6 cellular contexts compared by ENCODE assay signal in the genomic region with DNA sequence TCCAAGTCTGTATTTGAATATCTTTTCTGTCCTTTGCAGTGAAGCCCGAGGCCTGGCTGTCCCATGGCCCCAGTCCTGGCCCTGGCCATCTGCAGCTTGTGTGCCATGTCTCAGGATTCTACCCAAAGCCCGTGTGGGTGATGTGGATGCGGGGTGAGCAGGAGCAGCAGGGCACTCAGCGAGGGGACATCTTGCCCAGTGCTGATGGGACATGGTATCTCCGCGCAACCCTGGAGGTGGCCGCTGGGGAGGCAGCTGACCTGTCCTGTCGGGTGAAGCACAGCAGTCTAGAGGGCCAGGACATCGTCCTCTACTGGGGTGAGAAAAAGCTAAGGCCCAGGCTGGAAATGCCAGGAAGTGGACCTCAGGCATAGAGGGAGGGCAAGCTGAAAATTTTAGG. TPM values are rescaled to one million over a fixed set of nuclear protein-coding genes. Genes with fewer than 3 reads are reported as not detected.
"Had no signal": no experiment of that assay in that cellular context is flagged by ENCODE, and none has a peak within 500 bp of the region (broad histone marks: within the 10 kb centered on the region; RNA-seq: fewer than 3 reads in every experiment).

No MANE protein-coding gene starts in this region.

RNA-seq across cellular contexts. Expression of gene CD1A, which starts 2.5 kb away (rescaled TPM):
- total RNA-seq: GM23248, GM23338, H4, H7, H9, HFFc6 had no signal
- polyA plus RNA-seq: GM23248, GM23338 had no signal

RNA-seq across cellular contexts. Expression of gene CD1C, which starts 33.0 kb away (rescaled TPM):
- total RNA-seq: GM23248, GM23338, H4, H7, H9, HFFc6 had no signal
- polyA plus RNA-seq: GM23248, GM23338 had no signal
